10 cellular contexts compared by ENCODE assay signal in the genomic region with DNA sequence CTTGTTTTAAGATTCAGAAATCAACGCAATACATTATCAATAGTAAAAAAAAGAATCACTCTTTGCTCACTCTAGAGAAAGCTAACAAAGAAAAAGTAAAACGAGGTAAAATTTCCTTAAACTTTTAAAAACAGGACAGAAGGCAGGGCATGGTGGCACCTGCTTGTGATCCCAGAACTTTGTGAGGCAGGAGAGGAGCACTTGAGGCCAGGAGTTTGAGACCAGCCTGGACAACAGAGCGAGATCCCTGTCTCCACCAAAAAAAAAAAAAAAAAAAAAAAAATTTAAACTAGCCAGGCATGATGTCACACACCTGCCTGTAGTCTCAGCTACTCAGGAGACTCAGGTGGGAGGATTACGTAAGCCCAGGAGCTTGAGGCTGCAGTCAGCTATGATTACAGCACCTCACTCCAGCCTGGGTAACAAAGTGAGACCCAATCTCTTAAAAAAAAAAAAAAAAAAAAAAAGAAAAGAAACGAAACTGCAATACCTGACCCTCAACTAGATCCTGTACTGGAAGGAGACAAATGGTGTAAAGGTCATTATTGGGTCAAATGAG. TPM values are rescaled to one million over a fixed set of nuclear protein-coding genes. Genes with fewer than 3 reads are reported as not detected.
A peak's percentile ranks its signal among the peaks of the same experiment; 100 is the strongest.
DNase-seq lines count a peak whose midpoint lies in the region; FAIRE-seq and TF ChIP-seq lines count a peak whose summit lies in the region.
"Had no signal": no experiment of that assay in that cellular context is flagged by ENCODE, and none has a peak within 500 bp of the region (broad histone marks: within the 10 kb centered on the region; RNA-seq: fewer than 3 reads in every experiment).

No MANE protein-coding gene starts in this region.

- H3K4me2 ChIP-seq in OCI-LY7 (ENCODE audit: low read length): peak overlapping the region; percentile 72
- peak overlapping the region; percentile 6 for H3K4me2 ChIP-seq in parathyroid adenoma (ENCODE audit: low read length)

- CTCF ChIA-PET in OCI-LY7 (lab: Charles Lee; ENCODE audit: unreplicated experiment): no interaction called here

- H3K4me1 ChIP-seq in OCI-LY7 (ENCODE audit: insufficient read depth, low read length, poor library complexity, severe bottlenecking) (peaks cover 35% of the 10 kb centered on the region), parathyroid adenoma (no peaks in the 10 kb centered on the region)

- H2AFZ ChIP-seq in OCI-LY7 (ENCODE audit: low read length) (no peak overlapping the region), parathyroid adenoma (no peak overlapping the region)

- DNase-seq in NCI-H146 (lab: John Stamatoyannopoulos, UW): peak; percentile 1
- DNase-seq in NCI-H146 treated with DMSO at 0.1 percent for 48 hours (lab: John Stamatoyannopoulos, UW; ENCODE audit: unreplicated experiment): no peak
- peak; percentile 35 for DNase-seq in OCI-LY7 (ENCODE audit: low spot score)
- DNase-seq in dorsolateral prefrontal cortex: no peak
- no peak for DNase-seq in urothelium cell line (ENCODE audit: low spot score)
- no peak for DNase-seq in SW480 (ENCODE audit: low spot score)
- no peak for DNase-seq in NCI-H446 treated with DMSO at 0.1 percent for 48 hours (lab: John Stamatoyannopoulos, UW)
- DNase-seq: 8988T, foreskin melanocyte had no signal

- H3K27ac ChIP-seq in OCI-LY7 (ENCODE audit: low read depth, low read length, poor library complexity, severe bottlenecking): no peak overlapping the region
- H3K27ac ChIP-seq in dorsolateral prefrontal cortex: peak overlapping the region in 35 of 59 donors; percentile 3 to 100 (median 98)
- no peak overlapping the region for H3K27ac ChIP-seq in parathyroid adenoma

- no peaks in the 10 kb centered on the region for H3K9me2 ChIP-seq in OCI-LY7 (ENCODE audit: insufficient read depth, low read length)

- H3K9ac ChIP-seq in parathyroid adenoma: no peak overlapping the region

- intact Hi-C loops in OCI-LY7 (cut with micrococcal nuclease; ENCODE audit: unreplicated experiment): no loop called here
- intact Hi-C loops in dorsolateral prefrontal cortex (cut with DNase I): loop anchor here in 1 of 2 donors (10.0 kb wide), 1 partner anchor 113 kb away; no protein-coding TSS in a partner anchor

- H4K20me1 ChIP-seq in OCI-LY7 (ENCODE audit: insufficient read depth, low read length): peaks cover 41% of the 10 kb centered on the region

- FAIRE-seq in urothelium cell line (lab: Jason Lieb, UNC): no peak

- H3K9me3 ChIP-seq in OCI-LY7 (ENCODE audit: low read length) (0 out of 2 replicates have a peak, but pooled peaks cover 3% of the 10 kb centered on the region), parathyroid adenoma (ENCODE audit: control insufficient read depth, low read length) (no peaks in the 10 kb centered on the region)

- no peaks in the 10 kb centered on the region for H3K27me3 ChIP-seq in dorsolateral prefrontal cortex
- H3K27me3 ChIP-seq in parathyroid adenoma (ENCODE audit: control insufficient read depth, insufficient read depth, low read length): no peaks in the 10 kb centered on the region

- TF ChIP-seq CTCF in OCI-LY7 (conservative IDR thresholded peaks at IDR 0.05; ENCODE audit: low read length): no peak
- no peak for TF ChIP-seq CTCF in dorsolateral prefrontal cortex (IDR thresholded peaks at IDR 0.05 in 54 of 56, conservative IDR thresholded peaks at IDR 0.05 in 2 of 56; ENCODE audit: low read depth in 1 of 56, partially characterized antibody in 56 of 56)
- no peak for TF ChIP-seq CTCF in parathyroid adenoma (IDR thresholded peaks at IDR 0.05)

- H3K36me3 ChIP-seq in OCI-LY7 (ENCODE audit: insufficient read depth, low read length): peaks cover 52% of the 10 kb centered on the region
- no peaks in the 10 kb centered on the region for H3K36me3 ChIP-seq in parathyroid adenoma (ENCODE audit: control insufficient read depth, insufficient read depth, low read length)

- H3K4me3 ChIP-seq in OCI-LY7 (ENCODE audit: low read depth, low read length, poor library complexity, severe bottlenecking): peak overlapping the region; percentile 95
- peak overlapping the region in 48 of 59 donors; percentile 22 to 97 (median 83) for H3K4me3 ChIP-seq in dorsolateral prefrontal cortex
- no peak overlapping the region for H3K4me3 ChIP-seq in parathyroid adenoma (ENCODE audit: low read depth, low read length)

- BruUV-seq in OCI-LY7 (replicated peaks; lab: Mats Ljungman, UMichigan): no TSS peak

- peaks cover 93% of the 10 kb centered on the region for H3K79me2 ChIP-seq in OCI-LY7 (ENCODE audit: insufficient read depth, low read depth, low read length)
- H3K79me2 ChIP-seq in parathyroid adenoma: peaks cover 4% of the 10 kb centered on the region

- POLR2A ChIA-PET in OCI-LY7 (lab: Charles Lee): interaction anchor here (0.6 to 2.7 kb wide), 22 partner anchors 9 to 1786 kb away, joined by 3 to 16 read pairs (median 4); no protein-coding TSS in a partner anchor

RNA-seq across cellular contexts. Expression of a gene that starts 3.5 kb away (rescaled TPM):
- 105 and 116 TPM in 2 replicates for total RNA-seq in OCI-LY7 (2014; rRNA removed; shearing (Covaris generic))
- 293 and 330 TPM in 2 replicates for total RNA-seq in OCI-LY7 (2022)
- 100 to 1,000 TPM; 250 to 549 (median 371) TPM for total RNA-seq in dorsolateral prefrontal cortex

Comparison
In these comparisons a context has a peak if more than half of its experiments do, and no peak if none do; other contexts are left out.
1. DNase-seq: peak in NCI-H146 (single experiment) and OCI-LY7 (single experiment); none in NCI-H146 treated with DMSO at 0.1 percent for 48 hours (single experiment), dorsolateral prefrontal cortex (0 of 10), urothelium cell line (single experiment), SW480 (single experiment) and NCI-H446 treated with DMSO at 0.1 percent for 48 hours (single experiment).
2. H3K27ac ChIP-seq: peak in dorsolateral prefrontal cortex (35 of 59); none in OCI-LY7 (single experiment) and parathyroid adenoma (single experiment).